Comparison of ENCODE assay signal across 21 cellular contexts in genomic region chrX:30592846-30593245, GRCh38. TPM values are rescaled to one million over a fixed set of nuclear protein-coding genes. Genes with fewer than 3 reads are reported as not detected.
A peak's percentile ranks its signal among the peaks of the same experiment; 100 is the strongest.
DNase-seq lines count a peak whose midpoint lies in the region; ATAC-seq, FAIRE-seq and TF ChIP-seq lines count a peak whose summit lies in the region.
"Had no signal": no experiment of that assay in that cellular context is flagged by ENCODE, and none has a peak within 500 bp of the region (broad histone marks: within the 10 kb centered on the region; RNA-seq: fewer than 3 reads in every experiment).

No MANE protein-coding gene starts in this region.

- H3K4me3 Mint-ChIP-seq in astrocyte (ENCODE audit: unreplicated experiment): no peak overlapping the region
- H3K4me3 Mint-ChIP-seq: activated naive CD8-positive, alpha-beta T cell treated with anti-CD3 and anti-CD28 coated beads, Interleukin-2, amount 50 U/mL, for 24 hours; neural progenitor cell had no signal

- no peak for ATAC-seq in pancreas
- ATAC-seq: activated naive CD8-positive, alpha-beta T cell treated with anti-CD3 and anti-CD28 coated beads, Interleukin-2, amount 50 U/mL, for 24 hours; gastrocnemius medialis had no signal

- TF ChIP-seq CTCF in astrocyte (IDR thresholded peaks at IDR 0.05; ENCODE audit: insufficient read depth, low read depth, low read length) (no peak), pancreas (IDR thresholded peaks at IDR 0.05) (no peak), GM13976 (IDR thresholded peaks at IDR 0.05; ENCODE audit: borderline replicate concordance, control extremely low read depth, extremely low read depth, insufficient read depth, missing control alignments) (no peak), right atrium auricular region (IDR thresholded peaks at IDR 0.05) (no peak)

- H3K4me3 ChIP-seq in astrocyte (ENCODE audit: insufficient read depth, low read depth, low read length) (no peak overlapping the region), pancreas (no peak overlapping the region), right atrium auricular region (no peak overlapping the region)
- H3K4me3 ChIP-seq: breast epithelium, gastrocnemius medialis, neural progenitor cell, thoracic aorta had no signal

- H3K9ac ChIP-seq in astrocyte (ENCODE audit: low read length): no peak overlapping the region
- H3K9ac ChIP-seq: neural progenitor cell had no signal

- no peaks in the 10 kb centered on the region for H3K4me1 ChIP-seq in astrocyte (ENCODE audit: insufficient read depth, low read length)
- peaks cover 0 to 4% (median 0%) of the 10 kb centered on the region in 3 donors for H3K4me1 ChIP-seq in pancreas
- H3K4me1 ChIP-seq in right atrium auricular region: no peaks in the 10 kb centered on the region
- H3K4me1 ChIP-seq: breast epithelium, Caco-2, gastrocnemius medialis, neural progenitor cell had no signal

- no peak overlapping the region for H3K27ac Mint-ChIP-seq in astrocyte (ENCODE audit: unreplicated experiment)
- H3K27ac Mint-ChIP-seq: activated naive CD8-positive, alpha-beta T cell treated with anti-CD3 and anti-CD28 coated beads, Interleukin-2, amount 50 U/mL, for 24 hours; neural progenitor cell had no signal

- no peaks in the 10 kb centered on the region for H3K36me3 Mint-ChIP-seq in astrocyte (ENCODE audit: low read depth, unreplicated experiment)
- H3K36me3 Mint-ChIP-seq: neural progenitor cell had no signal

- H3K9me3 ChIP-seq in astrocyte (ENCODE audit: insufficient read depth, low read depth, low read length) (no peaks in the 10 kb centered on the region), pancreas (no peaks in the 10 kb centered on the region), right atrium auricular region (no peaks in the 10 kb centered on the region)
- H3K9me3 ChIP-seq: breast epithelium, Caco-2, gastrocnemius medialis, thoracic aorta had no signal

- DNase-seq in CD1c-positive myeloid dendritic cell (ENCODE audit: extremely low spot score) (peak; percentile 72), KBM-7 (peak; percentile 54), astrocyte (ENCODE audit: low read depth) (no peak), pancreas (no peak), GM13976 (ENCODE audit: low spot score) (no peak), HPDE6-E6E7 (ENCODE audit: extremely low spot score) (no peak), right atrium auricular region (ENCODE audit: low spot score) (no peak)
- DNase-seq: activated CD4-positive, alpha-beta T cell treated with anti-CD3 and anti-CD28 coated beads for 48 hours; activated naive CD8-positive, alpha-beta T cell treated with anti-CD3 and anti-CD28 coated beads, Interleukin-2, amount 50 U/mL, for 24 hours; Caco-2; gastrocnemius medialis; midbrain; NCI-H1436 treated with DMSO at 0.1 percent for 48 hours; NCI-H774 had no signal

- no peak overlapping the region for H3K4me2 ChIP-seq in astrocyte (ENCODE audit: low read length)
- H3K4me2 ChIP-seq: neural progenitor cell had no signal

- FAIRE-seq in astrocyte (lab: Jason Lieb, UNC) (peak; percentile 66), pancreas (lab: Jason Lieb, UNC) (peak; percentile 34)
- FAIRE-seq: TTC549 had no signal

- intact Hi-C loops in pancreas (cut with DNase I): no loop called here

- peaks cover 6% of the 10 kb centered on the region for H3K4me1 Mint-ChIP-seq in astrocyte (ENCODE audit: low read depth, unreplicated experiment)
- H3K4me1 Mint-ChIP-seq: neural progenitor cell had no signal

- no peaks in the 10 kb centered on the region for H4K20me1 ChIP-seq in astrocyte (ENCODE audit: insufficient read depth, low read length)

- no peaks in the 10 kb centered on the region for H3K79me2 ChIP-seq in astrocyte (ENCODE audit: insufficient read depth, low read length)

- 58 to 70% methylated on average over 3 of the region's 3 CpGs for WGBS in pancreas, 2 donors

- in situ Hi-C loops in KBM-7 (cut with MboI; ENCODE audit: low pct_unique_long_range_greater_than_20kb, low sequenced_read_pairs) (no loop called here), GM13976 (cut with MboI; ENCODE audit: low sequenced_read_pairs, unreplicated experiment) (no loop called here)

- H3K36me3 ChIP-seq in astrocyte (ENCODE audit: insufficient read depth, low read length) (no peaks in the 10 kb centered on the region), pancreas (no peaks in the 10 kb centered on the region), right atrium auricular region (no peaks in the 10 kb centered on the region)
- H3K36me3 ChIP-seq: breast epithelium, gastrocnemius medialis, neural progenitor cell, thoracic aorta had no signal

- H3K27ac ChIP-seq in astrocyte (ENCODE audit: low read depth, low read length) (no peak overlapping the region), pancreas (peak overlapping the region in 2 of 4 donors; percentile 37 to 45), right atrium auricular region (no peak overlapping the region)
- H3K27ac ChIP-seq: gastrocnemius medialis, neural progenitor cell, thoracic aorta had no signal

- H3K27me3 Mint-ChIP-seq in astrocyte (ENCODE audit: low read depth, unreplicated experiment): no peaks in the 10 kb centered on the region
- H3K27me3 Mint-ChIP-seq: activated naive CD8-positive, alpha-beta T cell treated with anti-CD3 and anti-CD28 coated beads, Interleukin-2, amount 50 U/mL, for 24 hours had no signal

- no peak overlapping the region for H2AFZ ChIP-seq in astrocyte (ENCODE audit: low read depth, low read length)
- H2AFZ ChIP-seq: neural progenitor cell had no signal

- H3K9me3 Mint-ChIP-seq in astrocyte (ENCODE audit: unreplicated experiment): no peaks in the 10 kb centered on the region
- H3K9me3 Mint-ChIP-seq: activated naive CD8-positive, alpha-beta T cell treated with anti-CD3 and anti-CD28 coated beads, Interleukin-2, amount 50 U/mL, for 24 hours had no signal

- H3K27me3 ChIP-seq in astrocyte (ENCODE audit: insufficient read depth, low read length): no peaks in the 10 kb centered on the region
- H3K27me3 ChIP-seq in pancreas: peaks cover 0 to 8% (median 0%) of the 10 kb centered on the region in 4 donors
- H3K27me3 ChIP-seq in right atrium auricular region: no peaks in the 10 kb centered on the region
- H3K27me3 ChIP-seq: gastrocnemius medialis, neural progenitor cell had no signal

RNA-seq across cellular contexts. Expression of gene TASL, which starts 15.3 kb away (rescaled TPM):
- not detected in 2 replicates for total RNA-seq in astrocyte
- 1 to 10 TPM in 2 of 6 donors, under 1 TPM in 3, not detected in 1; 0.09 to 3.0 (median 0.35) TPM for total RNA-seq in pancreas
- polyA plus RNA-seq in pancreas: under 1 TPM; 0.09 to 0.27 TPM
- under 1 TPM in 1 of 2 donors, not detected in 1; 0.59 TPM for total RNA-seq in right atrium auricular region
- total RNA-seq: Caco-2, HT1080, kidney epithelial cell, renal cortical epithelial cell had no signal

Comparison
In these comparisons a context has a peak if more than half of its experiments do, and no peak if none do; other contexts are left out.
1. DNase-seq: peak in CD1c-positive myeloid dendritic cell (single experiment) and KBM-7 (single experiment); none in astrocyte (single experiment), pancreas (0 of 6), GM13976 (single experiment), HPDE6-E6E7 (single experiment) and right atrium auricular region (single experiment).